8 cellular contexts compared by ENCODE assay signal in genomic region chr7:45259966-45260646, GRCh38.
A peak's percentile ranks its signal among the peaks of the same experiment; 100 is the strongest.
DNase-seq lines count a peak whose midpoint lies in the region; ATAC-seq and TF ChIP-seq lines count a peak whose summit lies in the region.

No MANE protein-coding gene starts in this region.

- intact Hi-C loops in left lung (cut with DNase I): loop anchor here (2.0 to 10.0 kb wide), 2 partner anchors 105 to 107 kb away; partner anchors contain the start of gene RAMP3 (in 1 of the 2)

- H3K36me3 Mint-ChIP-seq in central memory CD8-positive, alpha-beta T cell (ENCODE audit: insufficient read depth): peaks cover 3% of the 10 kb centered on the region

- H3K4me1 Mint-ChIP-seq in central memory CD8-positive, alpha-beta T cell: no peaks in the 10 kb centered on the region

- ATAC-seq in GM19395 (IDR thresholded peaks at IDR 0.05; ENCODE audit: unreplicated experiment): peak; percentile 79
- no peak for ATAC-seq in central memory CD8-positive, alpha-beta T cell (replicated peaks; ENCODE audit: extremely low read depth, poor library complexity, severe bottlenecking)
- peak; percentile 96 for ATAC-seq in left lung
- ATAC-seq in HG02588 (IDR thresholded peaks at IDR 0.05; ENCODE audit: unreplicated experiment): no peak

- H3K4me3 Mint-ChIP-seq in central memory CD8-positive, alpha-beta T cell: no peak overlapping the region

- H3K9me3 ChIP-seq in BLaER1 treated with 17β-estradiol and CSF1 and Interleukin-3, amounts not matched to agents 10 nM and 100 nM (replicated peaks in 1 of 11): peaks cover 15 to 32% (median 25%) of the 10 kb centered on the region in 11 experiments; a peak in 21 of 22 replicates
- H3K9me3 ChIP-seq in left lung: no peaks in the 10 kb centered on the region

- no peak overlapping the region for H3K27ac Mint-ChIP-seq in central memory CD8-positive, alpha-beta T cell (ENCODE audit: low read depth)

- no peak overlapping the region for H3K4me3 ChIP-seq in BLaER1 treated with 17β-estradiol and CSF1 and Interleukin-3, amounts not matched to agents 10 nM and 100 nM
- H3K4me3 ChIP-seq in left lung: no peak overlapping the region

- no peaks in the 10 kb centered on the region for H3K36me3 ChIP-seq in BLaER1 treated with 17β-estradiol and CSF1 and Interleukin-3, amounts not matched to agents 10 nM and 100 nM
- no peaks in the 10 kb centered on the region for H3K36me3 ChIP-seq in left lung

- peak overlapping the region; percentile 40 to 87 (median 77); a peak in 21 of 22 replicates for H3K4me2 ChIP-seq in BLaER1 treated with 17β-estradiol and CSF1 and Interleukin-3, amounts not matched to agents 10 nM and 100 nM

- H3K9me3 Mint-ChIP-seq in central memory CD8-positive, alpha-beta T cell: no peaks in the 10 kb centered on the region

- H3K9ac ChIP-seq in BLaER1 treated with 17β-estradiol and CSF1 and Interleukin-3, amounts not matched to agents 10 nM and 100 nM: no peak overlapping the region

- H3K27me3 ChIP-seq in BLaER1 treated with 17β-estradiol and CSF1 and Interleukin-3, amounts not matched to agents 10 nM and 100 nM: peaks cover 0 to 11% (median 0%) of the 10 kb centered on the region in 11 experiments; a peak in 3 of 22 replicates
- H3K27me3 ChIP-seq in left lung: peaks cover 0 to 14% of the 10 kb centered on the region in 2 donors

- DNase-seq in M059J (ENCODE audit: low read depth) (peak; percentile 18), left lung (peak; percentile 54 to 93)
- DNase-seq in activated CD4-positive, alpha-beta T cell treated with anti-CD3 and anti-CD28 coated beads for 1 hour: peak; percentile 47
- peak; percentile 33 to 63 for DNase-seq in central memory CD8-positive, alpha-beta T cell (ENCODE audit: low spot score in 2 of 2)
- DNase-seq in stimulated activated CD4-positive, alpha-beta T cell treated with anti-CD3 and anti-CD28 coated beads, Interleukin-4, amount 100 ng/mL, for 48 hours (ENCODE audit: low read depth in 2 of 2): peak; percentile 54 to 79

- TF ChIP-seq CTCF in left lung (IDR thresholded peaks at IDR 0.05): peak; percentile 99

- peaks cover 0 to 35% (median 22%) of the 10 kb centered on the region in 10 experiments; a peak in 17 of 20 replicates for H3K4me1 ChIP-seq in BLaER1 treated with 17β-estradiol and CSF1 and Interleukin-3, amounts not matched to agents 10 nM and 100 nM
- peaks cover 0 to 7% of the 10 kb centered on the region in 2 donors for H3K4me1 ChIP-seq in left lung

- H3K27ac ChIP-seq in BLaER1 treated with 17β-estradiol and CSF1 and Interleukin-3, amounts not matched to agents 10 nM and 100 nM: no peak overlapping the region
- no peak overlapping the region for H3K27ac ChIP-seq in left lung

- H3K27me3 Mint-ChIP-seq in central memory CD8-positive, alpha-beta T cell: peaks cover 47% of the 10 kb centered on the region

- H4K20me1 ChIP-seq in BLaER1 treated with 17β-estradiol and CSF1 and Interleukin-3, amounts not matched to agents 10 nM and 100 nM: peaks cover 0 to 5% (median 0%) of the 10 kb centered on the region in 11 experiments; a peak in 1 of 22 replicates

Comparison
In these comparisons a context has a peak if more than half of its experiments do, and no peak if none do; other contexts are left out.
1. ATAC-seq: peak in GM19395 (single experiment) and left lung (single experiment); none in central memory CD8-positive, alpha-beta T cell (single experiment) and HG02588 (single experiment).
2. DNase-seq: peak in every context shown above with its lines; median percentile 74 in left lung; 66 in stimulated activated CD4-positive, alpha-beta T cell treated with anti-CD3 and anti-CD28 coated beads, Interleukin-4, amount 100 ng/mL, for 48 hours; 48 in central memory CD8-positive, alpha-beta T cell; 47 in activated CD4-positive, alpha-beta T cell treated with anti-CD3 and anti-CD28 coated beads for 1 hour; 18 in M059J.